ENCODE assay signal across 8 cellular contexts in the genomic region with DNA sequence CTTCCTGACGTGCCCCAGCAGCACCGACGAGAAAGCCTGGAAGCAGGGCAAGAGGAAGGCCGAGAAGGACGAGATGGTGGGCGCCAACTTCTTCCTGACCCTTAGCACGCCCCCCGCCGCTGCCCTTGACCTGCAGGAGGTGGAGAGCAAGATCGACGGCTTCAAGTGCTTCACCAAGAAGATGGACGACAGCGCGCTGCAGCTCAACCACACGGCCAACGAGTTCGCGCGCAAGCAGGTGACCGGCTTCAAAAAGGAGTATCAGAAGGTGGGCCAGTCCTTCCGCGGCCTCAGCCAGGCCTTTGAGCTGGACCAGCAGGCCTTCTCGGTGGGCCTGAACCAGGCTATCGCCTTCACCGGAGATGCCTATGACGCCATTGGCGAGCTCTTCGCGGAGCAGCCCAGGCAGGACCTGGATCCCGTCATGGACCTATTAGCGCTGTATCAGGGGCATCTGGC. TPM values are rescaled to one million over a fixed set of nuclear protein-coding genes. Genes with fewer than 3 reads are reported as not detected.
DNase-seq lines count a peak whose midpoint lies in the region; ATAC-seq lines count a peak whose summit lies in the region.

No MANE protein-coding gene starts in this region.

- peak overlapping the region; percentile 24 for H3K4me3 ChIP-seq in ectodermal cell (ENCODE audit: insufficient read depth, low read depth, low read length)
- H3K4me3 ChIP-seq in naive thymus-derived CD4-positive, alpha-beta T cell (ENCODE audit: low read length), result peak overlapping the region; percentile 62

- H3K27me3 Mint-ChIP-seq in stimulated activated naive CD8-positive, alpha-beta T cell treated with anti-CD3 and anti-CD28 coated beads, Interleukin-15, Interleukin-2, amounts not matched to agents 100 ng/mL and 50 ng/mL, for 24 hours, result peaks cover 4% of the 10 kb centered on the region
- peaks cover 0 to 26% (median 0%) of the 10 kb centered on the region in 5 donors for H3K27me3 Mint-ChIP-seq in naive thymus-derived CD4-positive, alpha-beta T cell

- POLR2A ChIA-PET in naive thymus-derived CD4-positive, alpha-beta T cell (lab: Charles Lee), result interaction anchor here (0.6 to 5.3 kb wide), 8 partner anchors 11 to 351 kb away, joined by 3 to 54 read pairs (median 4); no protein-coding TSS in a partner anchor

- ATAC-seq in stimulated activated naive CD8-positive, alpha-beta T cell treated with anti-CD3 and anti-CD28 coated beads, Interleukin-15, Interleukin-2, amounts not matched to agents 100 U/mL and 50 U/mL, for 24 hours, result no peak
- no peak for ATAC-seq in naive thymus-derived CD4-positive, alpha-beta T cell
- ATAC-seq in GM21786 (IDR thresholded peaks at IDR 0.05; ENCODE audit: unreplicated experiment), result no peak
- ATAC-seq in GM19455 (IDR thresholded peaks at IDR 0.05; ENCODE audit: unreplicated experiment), result no peak

- peak overlapping the region; percentile 86 for H3K4me3 Mint-ChIP-seq in stimulated activated naive CD8-positive, alpha-beta T cell treated with anti-CD3 and anti-CD28 coated beads, Interleukin-15, Interleukin-2, amounts not matched to agents 100 ng/mL and 50 ng/mL, for 24 hours
- H3K4me3 Mint-ChIP-seq in naive thymus-derived CD4-positive, alpha-beta T cell, result peak overlapping the region in 9 of 10 donors; percentile 82 to 94 (median 92)

- peaks cover 6% of the 10 kb centered on the region for H3K27me3 ChIP-seq in ectodermal cell (ENCODE audit: control insufficient read depth, insufficient read depth, low read length, poor library complexity, severe bottlenecking)
- no peaks in the 10 kb centered on the region for H3K27me3 ChIP-seq in naive thymus-derived CD4-positive, alpha-beta T cell (ENCODE audit: control insufficient read depth in 2 of 2, insufficient read depth in 2 of 2, low read length in 2 of 2)

- peaks cover 7% of the 10 kb centered on the region for H3K36me3 Mint-ChIP-seq in stimulated activated naive CD8-positive, alpha-beta T cell treated with anti-CD3 and anti-CD28 coated beads, Interleukin-15, Interleukin-2, amounts not matched to agents 100 ng/mL and 50 ng/mL, for 24 hours (ENCODE audit: low read depth)
- H3K36me3 Mint-ChIP-seq in naive thymus-derived CD4-positive, alpha-beta T cell, result peaks cover 0 to 38% (median 3%) of the 10 kb centered on the region in 5 donors

- H3K9me3 ChIP-seq in ectodermal cell (ENCODE audit: control insufficient read depth, low read length), result no peaks in the 10 kb centered on the region
- no peaks in the 10 kb centered on the region for H3K9me3 ChIP-seq in naive thymus-derived CD4-positive, alpha-beta T cell (ENCODE audit: control insufficient read depth in 2 of 3, low read length in 3 of 3)

- H3K27ac ChIP-seq in ectodermal cell (ENCODE audit: insufficient read depth, low read depth, low read length, poor library complexity, severe bottlenecking), result no peak overlapping the region
- H3K27ac ChIP-seq in naive thymus-derived CD4-positive, alpha-beta T cell (ENCODE audit: low read depth, low read length), result no peak overlapping the region

- CTCF ChIA-PET in naive thymus-derived CD4-positive, alpha-beta T cell (lab: Charles Lee), result interaction anchor here (0.7 to 5.1 kb wide), 8 partner anchors 30 to 348 kb away, joined by 3 to 103 read pairs (median 4); no protein-coding TSS in a partner anchor

- intact Hi-C loops in naive thymus-derived CD4-positive, alpha-beta T cell (cut with micrococcal nuclease), result loop anchor here (2.0 to 5.0 kb wide), 5 partner anchors 14 to 1193 kb away; a partner anchor contains a TSS

- H3K36me3 ChIP-seq in ectodermal cell (ENCODE audit: control insufficient read depth, insufficient read depth, low read length), result peaks cover 5% of the 10 kb centered on the region
- peaks cover 0 to 3% (median 0%) of the 10 kb centered on the region in 3 experiments for H3K36me3 ChIP-seq in naive thymus-derived CD4-positive, alpha-beta T cell (ENCODE audit: control insufficient read depth in 2 of 3, insufficient read depth in 3 of 3, low read length in 3 of 3)

- H3K4me1 ChIP-seq in ectodermal cell (ENCODE audit: control insufficient read depth, insufficient read depth, low read length), result peaks cover 36% of the 10 kb centered on the region
- H3K4me1 ChIP-seq in naive thymus-derived CD4-positive, alpha-beta T cell (ENCODE audit: control insufficient read depth in 2 of 2, insufficient read depth in 2 of 2, low read length in 2 of 2), result peaks cover 34 to 48% of the 10 kb centered on the region in 2 donors

- H3K27ac Mint-ChIP-seq in stimulated activated naive CD8-positive, alpha-beta T cell treated with anti-CD3 and anti-CD28 coated beads, Interleukin-15, Interleukin-2, amounts not matched to agents 100 ng/mL and 50 ng/mL, for 24 hours, result no peak overlapping the region
- peak overlapping the region in 7 of 9 donors; percentile 28 to 90 (median 53) for H3K27ac Mint-ChIP-seq in naive thymus-derived CD4-positive, alpha-beta T cell

- DNase-seq in stimulated activated naive CD8-positive, alpha-beta T cell treated with anti-CD3 and anti-CD28 coated beads, Interleukin-15, Interleukin-2, amounts not matched to agents 100 U/mL and 50 U/mL, for 24 hours, result no peak
- DNase-seq in naive thymus-derived CD4-positive, alpha-beta T cell, result no peak
- no peak for DNase-seq in EL
- DNase-seq in A172 (ENCODE audit: low spot score), result no peak

- no peaks in the 10 kb centered on the region for H3K9me3 Mint-ChIP-seq in stimulated activated naive CD8-positive, alpha-beta T cell treated with anti-CD3 and anti-CD28 coated beads, Interleukin-15, Interleukin-2, amounts not matched to agents 100 ng/mL and 50 ng/mL, for 24 hours
- no peaks in the 10 kb centered on the region for H3K9me3 Mint-ChIP-seq in naive thymus-derived CD4-positive, alpha-beta T cell

- WGBS in ectodermal cell, 2 experiments, result 96% methylated on average over 31 of the region's 31 CpGs

- peaks cover 60% of the 10 kb centered on the region for H3K4me1 Mint-ChIP-seq in stimulated activated naive CD8-positive, alpha-beta T cell treated with anti-CD3 and anti-CD28 coated beads, Interleukin-15, Interleukin-2, amounts not matched to agents 100 ng/mL and 50 ng/mL, for 24 hours (ENCODE audit: low read depth)
- peaks cover 40 to 60% (median 44%) of the 10 kb centered on the region in 7 donors for H3K4me1 Mint-ChIP-seq in naive thymus-derived CD4-positive, alpha-beta T cell

RNA-seq across cellular contexts. Expression of a gene that starts 1.6 kb away (rescaled TPM):
- 15.6 TPM for polyA plus RNA-seq in ectodermal cell (2013, experiment 1 of 4)
- polyA plus RNA-seq in ectodermal cell (2013, experiment 2 of 4), result 17.2 TPM
- 12.7 TPM for polyA plus RNA-seq in ectodermal cell (2013, experiment 3 of 4)
- 13.1 TPM for polyA plus RNA-seq in ectodermal cell (2013, experiment 4 of 4)
- 10 to 100 TPM; 14.3 to 40.9 (median 28.1) TPM for total RNA-seq in naive thymus-derived CD4-positive, alpha-beta T cell
- polyA plus RNA-seq in naive thymus-derived CD4-positive, alpha-beta T cell, result 1 to 10 TPM; 3.2 to 3.7 TPM
- 12.4 and 14.7 TPM in 2 replicates for total RNA-seq in A172 (2014; rRNA removed; shearing (Covaris generic))
